17 cellular contexts compared by ENCODE assay signal in the genomic region with DNA sequence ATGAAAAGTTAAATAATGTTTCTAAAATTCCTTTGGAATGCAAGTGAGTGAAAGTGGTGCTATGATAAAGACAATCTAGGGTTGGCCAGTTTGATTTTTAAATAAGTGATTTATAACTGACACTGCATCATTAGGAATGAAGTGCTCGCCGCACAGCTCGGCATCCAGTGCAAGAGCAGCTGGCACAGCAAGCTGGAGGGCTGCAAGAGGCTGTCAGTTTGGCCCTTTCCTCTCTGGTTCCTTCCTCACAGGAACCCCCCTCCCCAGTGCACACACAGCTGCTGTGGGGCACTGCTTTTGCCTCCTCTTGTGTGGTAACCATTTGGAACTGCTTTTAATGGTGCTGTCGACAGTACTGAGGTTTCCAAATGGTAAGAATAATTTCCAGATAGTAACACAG. TPM values are rescaled to one million over a fixed set of nuclear protein-coding genes. Genes with fewer than 3 reads are reported as not detected.
DNase-seq lines count a peak whose midpoint lies in the region; ATAC-seq, FAIRE-seq and TF ChIP-seq lines count a peak whose summit lies in the region.
"Had no signal": no experiment of that assay in that cellular context is flagged by ENCODE, and none has a peak within 500 bp of the region (broad histone marks: within the 10 kb centered on the region; RNA-seq: fewer than 3 reads in every experiment).

No MANE protein-coding gene starts in this region.

- H4K20me1 ChIP-seq in PC-9 (ENCODE audit: insufficient read depth) (no peaks in the 10 kb centered on the region), keratinocyte (ENCODE audit: control insufficient read depth, extremely low read depth, insufficient read depth, low read length) (no peaks in the 10 kb centered on the region)

- H3K27me3 ChIP-seq in PC-9 (ENCODE audit: insufficient read depth, low read depth) (no peaks in the 10 kb centered on the region), keratinocyte (ENCODE audit: control insufficient read depth, extremely low read depth, insufficient read depth, low read length) (no peaks in the 10 kb centered on the region)
- H3K27me3 ChIP-seq: heart left ventricle, left lung had no signal

- no peak for ATAC-seq in GM19397 (IDR thresholded peaks at IDR 0.05; ENCODE audit: unreplicated experiment)
- ATAC-seq: heart left ventricle had no signal

- H2AFZ ChIP-seq in PC-9 (no peak overlapping the region), keratinocyte (ENCODE audit: control insufficient read depth, low read length) (no peak overlapping the region)

- dilution Hi-C loops in keratinocyte (cut with MboI; ENCODE audit: extremely low pct_ligation_motif_present, low sequenced_read_pairs) = no loop called here

- H3K27ac ChIP-seq in PC-9 = peak overlapping the region; percentile 99
- H3K27ac ChIP-seq in keratinocyte (ENCODE audit: control insufficient read depth, insufficient read depth, low read length) = peak overlapping the region; percentile 90
- H3K27ac ChIP-seq: heart left ventricle had no signal

- POLR2A ChIA-PET in PC-9 (lab: Charles Lee; ENCODE audit: unreplicated experiment) = interaction anchor here (0.5 to 2.4 kb wide), 4 partner anchors 11 to 121 kb away, joined by 5 to 16 read pairs (median 6); a partner anchor contains a TSS

- DNase-seq in ACHN = peak; percentile 65
- no peak for DNase-seq in GM19239 (ENCODE audit: insufficient read length, low spot score)
- DNase-seq in PC-9 = no peak
- DNase-seq in keratinocyte (ENCODE audit: low read depth, low spot score) = no peak
- DNase-seq in hippocampal formation (lab: John Stamatoyannopoulos, UW) = no peak
- no peak for DNase-seq in effector CD4-positive, alpha-beta T cell
- no peak for DNase-seq in middle frontal gyrus (ENCODE audit: extremely low spot score, low spot score)
- DNase-seq: CD8-positive, alpha-beta memory T cell; effector memory CD4-positive, alpha-beta T cell; heart left ventricle; left lung; NCI-H2081 treated with DMSO at 0.1 percent for 48 hours; stimulated activated naive CD4-positive, alpha-beta T cell had no signal

- in situ Hi-C loops in ACHN (cut with HindIII; ENCODE audit: low pct_ligation_motif_present, low pct_unique_long_range_greater_than_20kb, low sequenced_read_pairs) = no loop called here

- peak overlapping the region; percentile 78 for H3K9ac ChIP-seq in keratinocyte (ENCODE audit: control insufficient read depth, extremely low read depth, insufficient read depth, low read length)

- no peaks in the 10 kb centered on the region for H3K9me1 ChIP-seq in keratinocyte (ENCODE audit: control insufficient read depth, extremely low read depth, insufficient read depth, low read length)

- peaks cover 86% of the 10 kb centered on the region for H3K4me1 ChIP-seq in PC-9 (replicated peaks; ENCODE audit: insufficient read depth)
- peaks cover 51% of the 10 kb centered on the region for H3K4me1 ChIP-seq in keratinocyte (ENCODE audit: control insufficient read depth, extremely low read depth, insufficient read depth, low read length)

- H3K36me3 ChIP-seq in PC-9 (ENCODE audit: low read depth) (no peaks in the 10 kb centered on the region), keratinocyte (ENCODE audit: control insufficient read depth in 2 of 2, extremely low read depth in 1 of 2, insufficient read depth in 2 of 2, low read length in 2 of 2) (no peaks in the 10 kb centered on the region)
- H3K36me3 ChIP-seq: HAP-1, heart left ventricle, left lung had no signal

- TF ChIP-seq CTCF in PC-9 (conservative IDR thresholded peaks at IDR 0.05) = no peak
- TF ChIP-seq CTCF in keratinocyte (optimal IDR thresholded peaks at IDR 0.05 in 1 of 3, IDR thresholded peaks at IDR 0.05 in 1 of 3, conservative IDR thresholded peaks at IDR 0.05 in 1 of 3; ENCODE audit: extremely low read depth in 1 of 3, insufficient read depth in 2 of 3, low read length in 3 of 3) = no peak

- H3K9me2 ChIP-seq in PC-9 (ENCODE audit: insufficient read depth) = no peaks in the 10 kb centered on the region

- peak overlapping the region; percentile 43; the same call in 1 of the 2 replicates for H3K4me3 ChIP-seq in PC-9
- peak overlapping the region in 2 of 3 experiments; percentile 5 to 18 for H3K4me3 ChIP-seq in keratinocyte (ENCODE audit: control insufficient read depth in 2 of 3, extremely low read depth in 1 of 3, insufficient read depth in 2 of 3, low read depth in 1 of 3, low read length in 3 of 3)
- H3K4me3 ChIP-seq: HAP-1, heart left ventricle, left lung had no signal

- FAIRE-seq in GM19239 (lab: Jason Lieb, UNC) (peak; percentile 40), keratinocyte (lab: Jason Lieb, UNC) (no peak)
- FAIRE-seq: HepG2, TTC549 had no signal

- no TSS peak for BruUV-seq in PC-9 (replicated peaks; lab: Mats Ljungman, UMichigan)

- H3K9me3 ChIP-seq in PC-9 (ENCODE audit: insufficient read depth, low read depth) (no peaks in the 10 kb centered on the region), keratinocyte (ENCODE audit: control insufficient read depth, low read depth, low read length) (no peaks in the 10 kb centered on the region)
- H3K9me3 ChIP-seq: HAP-1, heart left ventricle, left lung had no signal

- CTCF ChIA-PET in PC-9 (lab: Charles Lee) = interaction anchor here (0.7 to 1.0 kb wide), 3 partner anchors 122 to 674 kb away, joined by 3 to 11 read pairs (median 4); no protein-coding TSS in a partner anchor

- H3F3A ChIP-seq in PC-9 (ENCODE audit: insufficient read depth, low read depth) = peaks cover 73% of the 10 kb centered on the region

- H3K4me2 ChIP-seq in PC-9 (peak overlapping the region; percentile 83), keratinocyte (ENCODE audit: control insufficient read depth, extremely low read depth, insufficient read depth, low read depth, low read length) (peak overlapping the region; percentile 65)

- intact Hi-C loops in PC-9 (cut with micrococcal nuclease; ENCODE audit: unreplicated experiment) = loop anchor here (2.0 kb wide), 1 partner anchor 67 kb away; no protein-coding TSS in a partner anchor

- H3K79me2 ChIP-seq in PC-9 (ENCODE audit: low read depth) (peaks cover 72% of the 10 kb centered on the region), keratinocyte (ENCODE audit: control insufficient read depth, insufficient read depth, low read length) (no peaks in the 10 kb centered on the region)

RNA-seq across cellular contexts. Expression of a gene that starts 10.4 kb away (rescaled TPM):
- total RNA-seq in PC-9 (2021) = 62.5 and 70.0 TPM in 2 replicates
- 51.2 to 95.4 TPM (median 77.2 TPM) in 3 replicates for polyA plus RNA-seq in keratinocyte
- polyA plus RNA-seq in keratinocyte (2011; ENCODE audit: low read depth) = 38.7 TPM
- polyA plus RNA-seq in keratinocyte (2011; cell fraction: cytosol; rRNA removed) = 67.5 and 68.4 TPM in 2 replicates
- polyA plus RNA-seq in keratinocyte (2011; cell fraction: nucleus; rRNA removed) = 113 and 127 TPM in 2 replicates
- polyA plus RNA-seq in keratinocyte (2012; ENCODE audit: low replicate concordance) = 50.7 and 81.5 TPM in 2 replicates
- 46.0 to 84.4 TPM (median 64.1 TPM) in 3 replicates for polyA minus RNA-seq in keratinocyte
- polyA minus RNA-seq in keratinocyte (2011; cell fraction: cytosol; rRNA and poly(A)+ RNA removed) = 90.7 TPM
- 83.5 and 121 TPM in 2 replicates for polyA minus RNA-seq in keratinocyte (2011; cell fraction: nucleus; rRNA and poly(A)+ RNA removed)
